Comparison of ENCODE assay signal across 8 cellular contexts in genomic region chrX:34300871-34301270, GRCh38.
DNase-seq lines count a peak whose midpoint lies in the region; ATAC-seq and TF ChIP-seq lines count a peak whose summit lies in the region.

No MANE protein-coding gene starts in this region.

- H3K27ac Mint-ChIP-seq in activated T-cell treated with anti-CD3 and anti-CD28 coated beads, Interleukin-2, amount 50 U/mL, for 24 hours = no peak overlapping the region
- no peak overlapping the region for H3K27ac Mint-ChIP-seq in effector memory CD8-positive, alpha-beta T cell

- H3K9me3 Mint-ChIP-seq in activated T-cell treated with anti-CD3 and anti-CD28 coated beads, Interleukin-2, amount 50 U/mL, for 24 hours = no peaks in the 10 kb centered on the region
- H3K9me3 Mint-ChIP-seq in effector memory CD8-positive, alpha-beta T cell = no peaks in the 10 kb centered on the region

- ATAC-seq in SK-N-SH treated with all-trans-retinoic acid at 6 μM for 48 hours (0 out of 3 replicates have a peak, but pooled peaks have one; percentile 22), HG02763 (IDR thresholded peaks at IDR 0.05; ENCODE audit: unreplicated experiment) (no peak)
- no peak for ATAC-seq in stimulated activated naive CD8-positive, alpha-beta T cell treated with anti-CD3 and anti-CD28 coated beads, Interleukin-15, Interleukin-2, amounts not matched to agents 100 U/mL and 50 U/mL, for 24 hours
- no peak for ATAC-seq in effector memory CD8-positive, alpha-beta T cell (replicated peaks)

- no peak overlapping the region for H3K4me3 ChIP-seq in HL-60 (replicated peaks; ENCODE audit: insufficient read depth, low read length)

- no peak for TF ChIP-seq CTCF in HL-60 (IDR thresholded peaks at IDR 0.05; ENCODE audit: insufficient read depth, low read length)

- no peak overlapping the region for H3K4me3 Mint-ChIP-seq in activated T-cell treated with anti-CD3 and anti-CD28 coated beads, Interleukin-2, amount 50 U/mL, for 24 hours
- no peak overlapping the region for H3K4me3 Mint-ChIP-seq in effector memory CD8-positive, alpha-beta T cell

- DNase-seq in activated T-cell treated with anti-CD3 and anti-CD28 coated beads, Interleukin-2, amount 50 U/mL, for 48 hours = peak; percentile 18 to 22
- no peak for DNase-seq in activated T-cell treated with anti-CD3 and anti-CD28 coated beads, Interleukin-2, amount 50 U/mL, for 24 hours
- peak; percentile 41 to 60 for DNase-seq in HL-60 (ENCODE audit: low read depth in 1 of 2, low spot score in 1 of 2)
- peak; percentile 18 for DNase-seq in glomerular visceral epithelial cell (ENCODE audit: extremely low spot score)
- DNase-seq in stimulated activated naive CD8-positive, alpha-beta T cell treated with anti-CD3 and anti-CD28 coated beads, Interleukin-15, Interleukin-2, amounts not matched to agents 100 U/mL and 50 U/mL, for 24 hours = peak; percentile 3
- DNase-seq in effector memory CD8-positive, alpha-beta T cell = no peak

- H3K27me3 Mint-ChIP-seq in activated T-cell treated with anti-CD3 and anti-CD28 coated beads, Interleukin-2, amount 50 U/mL, for 24 hours = peaks cover 13% of the 10 kb centered on the region
- H3K27me3 Mint-ChIP-seq in effector memory CD8-positive, alpha-beta T cell = no peaks in the 10 kb centered on the region

- H3K27me3 ChIP-seq in HL-60 (ENCODE audit: insufficient read depth, poor library complexity, severe bottlenecking) = no peaks in the 10 kb centered on the region

- no peak overlapping the region for H3K27ac ChIP-seq in HL-60 (replicated peaks)

- H3K36me3 Mint-ChIP-seq in activated T-cell treated with anti-CD3 and anti-CD28 coated beads, Interleukin-2, amount 50 U/mL, for 24 hours (ENCODE audit: low read depth) = no peaks in the 10 kb centered on the region
- H3K36me3 Mint-ChIP-seq in effector memory CD8-positive, alpha-beta T cell (ENCODE audit: insufficient read depth) = no peaks in the 10 kb centered on the region

- H3K4me1 Mint-ChIP-seq in activated T-cell treated with anti-CD3 and anti-CD28 coated beads, Interleukin-2, amount 50 U/mL, for 24 hours (ENCODE audit: low read depth) = no peaks in the 10 kb centered on the region
- H3K4me1 Mint-ChIP-seq in effector memory CD8-positive, alpha-beta T cell (ENCODE audit: low read depth in 2 of 2) = no peaks in the 10 kb centered on the region

TF ChIP-seq in SK-N-SH treated with all-trans-retinoic acid at 6 μM for 48 hours, 23 proteins besides CTCF, POLR2A, EP300 and RAD21:
- TF ChIP-seq CSRNP3 (CRISPR knock-in tag; IDR thresholded peaks at IDR 0.05) (no peak), TCF4 (CRISPR knock-in tag; IDR thresholded peaks at IDR 0.05; ENCODE audit: borderline replicate concordance) (no peak), ZNF70 (CRISPR knock-in tag; IDR thresholded peaks at IDR 0.05) (no peak), POU6F1 (CRISPR knock-in tag; IDR thresholded peaks at IDR 0.05; ENCODE audit: borderline replicate concordance, low read depth) (no peak), RARB (CRISPR knock-in tag; IDR thresholded peaks at IDR 0.05) (no peak), ZC3H10 (CRISPR knock-in tag; IDR thresholded peaks at IDR 0.05) (no peak), ZNF565 (CRISPR knock-in tag; conservative IDR thresholded peaks at IDR 0.05; ENCODE audit: low read depth) (no peak), ZFP30 (CRISPR knock-in tag; IDR thresholded peaks at IDR 0.05) (no peak), CSDC2 (CRISPR knock-in tag; IDR thresholded peaks at IDR 0.05) (no peak)

Comparison
In these comparisons a context has a peak if more than half of its experiments do, and no peak if none do; other contexts are left out.
1. DNase-seq: peak in activated T-cell treated with anti-CD3 and anti-CD28 coated beads, Interleukin-2, amount 50 U/mL, for 48 hours (2 of 2), HL-60 (2 of 2), glomerular visceral epithelial cell (single experiment) and stimulated activated naive CD8-positive, alpha-beta T cell treated with anti-CD3 and anti-CD28 coated beads, Interleukin-15, Interleukin-2, amounts not matched to agents 100 U/mL and 50 U/mL, for 24 hours (single experiment); none in activated T-cell treated with anti-CD3 and anti-CD28 coated beads, Interleukin-2, amount 50 U/mL, for 24 hours (single experiment) and effector memory CD8-positive, alpha-beta T cell (0 of 3).